In genomic region chr1:116338400-116338799, GRCh38 we compare ENCODE assay signal across 34 cellular contexts.
"Had no signal": no experiment of that assay in that cellular context is flagged by ENCODE, and none has a peak within 500 bp of the region (broad histone marks: within the 10 kb centered on the region; RNA-seq: fewer than 3 reads in every experiment).

No MANE protein-coding gene starts in this region.

- H3K4me1 ChIP-seq: adrenal gland had no signal

- H3K9me3 ChIP-seq: adrenal gland, body of pancreas had no signal

- H3K36me3 ChIP-seq: adrenal gland, cardiac muscle cell had no signal

- H3K27me3 ChIP-seq: adrenal gland, body of pancreas, cardiac muscle cell had no signal

- DNase-seq: activated B cell treated with CpG ODN at 0.5 μM for 24 hours; activated CD4-positive, alpha-beta memory T cell treated with anti-CD3 and anti-CD28 coated beads for 36 hours; activated CD4-positive, alpha-beta T cell treated with anti-CD3 and anti-CD28 coated beads for 4 hours; activated CD4-positive, alpha-beta T cell treated with anti-CD3 and anti-CD28 coated beads, Interleukin-2, amount 10 ng/mL, durations not matched to agents 24 days and 14 days; activated CD4-positive, alpha-beta T cell treated with anti-CD3 and anti-CD28 coated beads, Interleukin-2, amount 50 U/mL, for 1 hour; activated CD4-positive, alpha-beta T cell treated with anti-CD3 and anti-CD28 coated beads, Interleukin-2, amount 50 U/mL, for 4 hours; activated CD4-positive, CD25-positive, alpha-beta regulatory T cell treated with anti-CD3 and anti-CD28 coated beads, Interleukin-2, amount 50 U/mL, for 72 hours; activated CD8-positive, alpha-beta memory T cell treated with anti-CD3 and anti-CD28 coated beads, Interleukin-2, amount 50 U/mL, for 4 hours; activated CD8-positive, alpha-beta T cell treated with anti-CD3 and anti-CD28 coated beads for 36 hours; activated effector memory CD4-positive, alpha-beta T cell treated with anti-CD3 and anti-CD28 coated beads, Interleukin-2, amount 50 U/mL, for 16 hours; activated gamma-delta T cell treated with Interleukin-2 at 50 U/mL for 16 hours; activated naive CD4-positive, alpha-beta T cell; activated naive CD4-positive, alpha-beta T cell treated with anti-CD3 and anti-CD28 coated beads for 36 hours; activated naive CD8-positive, alpha-beta T cell treated with anti-CD3 and anti-CD28 coated beads for 36 hours; activated T-cell treated with anti-CD3 and anti-CD28 coated beads for 4 hours; activated T-cell treated with anti-CD3 and anti-CD28 coated beads, Interleukin-2, amount 50 U/mL, for 1 hour; activated T-cell treated with anti-CD3 and anti-CD28 coated beads, Interleukin-2, amount 50 U/mL, for 4 hours; activated T-cell treated with anti-CD3 and anti-CD28 coated beads, Interleukin-2, amount 50 U/mL, for 72 hours; adrenal gland; amniotic stem cell; aorta; body of pancreas; caudate nucleus; cerebellar nuclear complex; T-helper 1 cell; T-helper 2 cell; T-helper 9 cell had no signal

- FAIRE-seq: astrocyte, bronchial epithelial cell, TTC549 had no signal

- H3K4me3 ChIP-seq: adrenal gland, body of pancreas, cardiac muscle cell had no signal

- ATAC-seq: activated CD8-positive, alpha-beta T cell treated with anti-CD3 and anti-CD28 coated beads for 36 hours; activated naive CD4-positive, alpha-beta T cell treated with anti-CD3 and anti-CD28 coated beads, Interleukin-2, amount 50 U/mL, for 72 hours; activated T-cell treated with anti-CD3 and anti-CD28 coated beads, Interleukin-2, amount 50 U/mL, for 4 hours; activated T-cell treated with anti-CD3 and anti-CD28 coated beads, Interleukin-2, amount 50 U/mL, for 72 hours; activated T-helper 17 cell treated with anti-CD3 and anti-CD28 coated beads, Interleukin-2, amount 50 U/mL, for 72 hours; body of pancreas had no signal

- H3K27ac ChIP-seq: adrenal gland, body of pancreas, cardiac muscle cell, VCaP had no signal
